ENCODE assay signal across 13 cellular contexts in genomic region chr14:71235865-71236264, GRCh38.
DNase-seq lines count a peak whose midpoint lies in the region; ATAC-seq and TF ChIP-seq lines count a peak whose summit lies in the region.
"Had no signal": no experiment of that assay in that cellular context is flagged by ENCODE, and none has a peak within 500 bp of the region (broad histone marks: within the 10 kb centered on the region; RNA-seq: fewer than 3 reads in every experiment).

No MANE protein-coding gene starts in this region.

- peaks cover 0 to 2% (median 0%) of the 10 kb centered on the region in 5 donors for H3K27me3 ChIP-seq in subcutaneous abdominal adipose tissue (ENCODE audit: control insufficient read depth in 5 of 5, insufficient read depth in 4 of 5, low read length in 5 of 5)
- H3K27me3 ChIP-seq in naive thymus-derived CD4-positive, alpha-beta T cell (ENCODE audit: control insufficient read depth in 2 of 2, insufficient read depth in 2 of 2, low read length in 2 of 2) = no peaks in the 10 kb centered on the region
- H3K27me3 ChIP-seq: foreskin keratinocyte had no signal

- peak overlapping the region in 3 of 5 donors; percentile 19 to 31 (median 25) for H3K4me3 ChIP-seq in subcutaneous abdominal adipose tissue (ENCODE audit: low read depth in 1 of 5, low read length in 5 of 5)
- no peak overlapping the region for H3K4me3 ChIP-seq in naive thymus-derived CD4-positive, alpha-beta T cell (ENCODE audit: low read length)
- H3K4me3 ChIP-seq: A549, PC-9 had no signal

- peaks cover 0 to 10% (median 0%) of the 10 kb centered on the region in 7 donors for H3K4me1 Mint-ChIP-seq in naive thymus-derived CD4-positive, alpha-beta T cell

- POLR2A ChIA-PET in naive thymus-derived CD4-positive, alpha-beta T cell (lab: Charles Lee) = no interaction called here

- CTCF ChIA-PET in naive thymus-derived CD4-positive, alpha-beta T cell (lab: Charles Lee) = no interaction called here

- H3K9me3 ChIP-seq in subcutaneous abdominal adipose tissue (ENCODE audit: control insufficient read depth in 5 of 5, low read length in 5 of 5) = no peaks in the 10 kb centered on the region
- no peaks in the 10 kb centered on the region for H3K9me3 ChIP-seq in naive thymus-derived CD4-positive, alpha-beta T cell (ENCODE audit: control insufficient read depth in 2 of 3, low read length in 3 of 3)
- H3K9me3 ChIP-seq: A549 had no signal

- H3K36me3 Mint-ChIP-seq in naive thymus-derived CD4-positive, alpha-beta T cell = no peaks in the 10 kb centered on the region

- no peaks in the 10 kb centered on the region for H3K36me3 ChIP-seq in subcutaneous abdominal adipose tissue (ENCODE audit: control insufficient read depth in 5 of 5, insufficient read depth in 5 of 5, low read length in 5 of 5)
- H3K36me3 ChIP-seq in naive thymus-derived CD4-positive, alpha-beta T cell (ENCODE audit: control insufficient read depth in 2 of 3, insufficient read depth in 3 of 3, low read length in 3 of 3) = no peaks in the 10 kb centered on the region

- peaks cover 2 to 12% (median 7%) of the 10 kb centered on the region in 5 donors for H3K4me1 ChIP-seq in subcutaneous abdominal adipose tissue (ENCODE audit: control insufficient read depth in 5 of 5, insufficient read depth in 5 of 5, low read length in 5 of 5)
- no peaks in the 10 kb centered on the region for H3K4me1 ChIP-seq in naive thymus-derived CD4-positive, alpha-beta T cell (ENCODE audit: control insufficient read depth in 2 of 2, insufficient read depth in 2 of 2, low read length in 2 of 2)
- H3K4me1 ChIP-seq: A549 had no signal

- TF ChIP-seq CTCF in VCaP (conservative IDR thresholded peaks at IDR 0.05) = no peak

- intact Hi-C loops in left ventricle myocardium superior (cut with micrococcal nuclease) = no loop called here
- intact Hi-C loops in naive thymus-derived CD4-positive, alpha-beta T cell (cut with micrococcal nuclease) = no loop called here

- H3K4me3 Mint-ChIP-seq in naive thymus-derived CD4-positive, alpha-beta T cell = no peak overlapping the region
- H3K4me3 Mint-ChIP-seq: activated naive CD8-positive, alpha-beta T cell treated with anti-CD3 and anti-CD28 coated beads, Interleukin-2, amount 50 U/mL, for 24 hours had no signal

- H3K27me3 Mint-ChIP-seq in naive thymus-derived CD4-positive, alpha-beta T cell = peaks cover 0 to 8% (median 4%) of the 10 kb centered on the region in 5 donors
- H3K27me3 Mint-ChIP-seq: activated naive CD8-positive, alpha-beta T cell treated with anti-CD3 and anti-CD28 coated beads, Interleukin-2, amount 50 U/mL, for 24 hours had no signal

- H3K9ac ChIP-seq in subcutaneous abdominal adipose tissue (ENCODE audit: low read length in 5 of 5) = no peak overlapping the region

- no peaks in the 10 kb centered on the region for H3K9me3 Mint-ChIP-seq in naive thymus-derived CD4-positive, alpha-beta T cell
- H3K9me3 Mint-ChIP-seq: activated naive CD8-positive, alpha-beta T cell treated with anti-CD3 and anti-CD28 coated beads, Interleukin-2, amount 50 U/mL, for 24 hours had no signal

- H3K27ac ChIP-seq in VCaP (peak overlapping the region; percentile 95), subcutaneous abdominal adipose tissue (ENCODE audit: low read depth, low read length) (no peak overlapping the region)
- no peak overlapping the region for H3K27ac ChIP-seq in naive thymus-derived CD4-positive, alpha-beta T cell (ENCODE audit: low read depth, low read length)
- H3K27ac ChIP-seq: A549, foreskin keratinocyte, PC-9 had no signal

- ATAC-seq in left ventricle myocardium superior (peak; percentile 80), GM21360 (IDR thresholded peaks at IDR 0.05; ENCODE audit: unreplicated experiment) (no peak)
- no peak for ATAC-seq in naive thymus-derived CD4-positive, alpha-beta T cell
- ATAC-seq: A549; activated naive CD8-positive, alpha-beta T cell treated with anti-CD3 and anti-CD28 coated beads, Interleukin-2, amount 50 U/mL, for 24 hours; foreskin keratinocyte had no signal

- no peak overlapping the region for H3K27ac Mint-ChIP-seq in naive thymus-derived CD4-positive, alpha-beta T cell
- H3K27ac Mint-ChIP-seq: activated naive CD8-positive, alpha-beta T cell treated with anti-CD3 and anti-CD28 coated beads, Interleukin-2, amount 50 U/mL, for 24 hours had no signal

- DNase-seq in NCI-H1417 (lab: John Stamatoyannopoulos, UW) (peak in 2 of 3 experiments; percentile 13 to 25), NCI-H1417 treated with DMSO at 0.1 percent for 48 hours (lab: John Stamatoyannopoulos, UW) (no peak), left ventricle myocardium superior (no peak), epidermal melanocyte (ENCODE audit: insufficient read length, low spot score) (no peak)
- DNase-seq in naive thymus-derived CD4-positive, alpha-beta T cell = no peak
- DNase-seq: activated CD4-positive, alpha-beta T cell treated with anti-CD3 and anti-CD28 coated beads for 4 hours; activated naive CD8-positive, alpha-beta T cell treated with anti-CD3 and anti-CD28 coated beads, Interleukin-2, amount 50 U/mL, for 24 hours; foreskin keratinocyte; PC-9 had no signal

Comparison
In these comparisons a context has a peak if more than half of its experiments do, and no peak if none do; other contexts are left out.
1. DNase-seq: peak in NCI-H1417 (2 of 3); none in NCI-H1417 treated with DMSO at 0.1 percent for 48 hours (single experiment), left ventricle myocardium superior (single experiment), naive thymus-derived CD4-positive, alpha-beta T cell (0 of 9) and epidermal melanocyte (single experiment).